ENCODE assay signal across 8 cellular contexts in the genomic region with DNA sequence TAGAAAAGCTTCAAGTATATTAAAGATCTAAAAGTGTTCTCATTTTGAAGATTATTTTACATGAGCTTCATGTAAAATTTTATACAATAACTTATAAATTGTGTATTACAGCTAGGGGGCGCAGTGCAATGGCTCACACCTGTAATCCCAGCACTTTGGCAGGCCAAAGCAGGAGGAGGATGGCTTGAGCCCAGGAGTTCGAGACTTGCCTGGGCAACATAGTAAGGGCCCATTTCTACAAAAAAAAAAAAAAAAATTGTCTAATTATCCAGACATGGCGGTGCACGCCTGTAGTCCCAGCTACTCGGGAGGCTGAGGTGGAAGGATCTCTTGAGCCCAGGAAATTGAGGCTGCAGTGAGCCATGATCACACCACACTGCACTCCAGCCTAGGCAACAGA. TPM values are rescaled to one million over a fixed set of nuclear protein-coding genes. Genes with fewer than 3 reads are reported as not detected.
A peak's percentile ranks its signal among the peaks of the same experiment; 100 is the strongest.
DNase-seq lines count a peak whose midpoint lies in the region; ATAC-seq lines count a peak whose summit lies in the region.

No MANE protein-coding gene starts in this region.

- no peak overlapping the region for H3K4me3 ChIP-seq in H7 (ENCODE audit: insufficient read depth, low read depth, low read length)

- H3K36me3 ChIP-seq in H7 (replicated peaks; ENCODE audit: control insufficient read depth, insufficient read depth, low read length) = peaks cover 4% of the 10 kb centered on the region

- H3K9me3 Mint-ChIP-seq in activated CD8-positive, alpha-beta memory T cell treated with anti-CD3 and anti-CD28 coated beads, Interleukin-2, amount 10 ng/mL, durations not matched to agents 7 days and 5 days (ENCODE audit: low read depth) = no peaks in the 10 kb centered on the region
- no peaks in the 10 kb centered on the region for H3K9me3 Mint-ChIP-seq in activated T-cell treated with anti-CD3 and anti-CD28 coated beads, Interleukin-2, amount 50 U/mL, for 72 hours

- peak; percentile 34 for ATAC-seq in activated CD8-positive, alpha-beta memory T cell treated with anti-CD3 and anti-CD28 coated beads, Interleukin-2, amount 10 ng/mL, durations not matched to agents 7 days and 5 days
- ATAC-seq in activated T-cell treated with anti-CD3 and anti-CD28 coated beads, Interleukin-2, amount 50 U/mL, for 72 hours (replicated peaks in 1 of 2) = no peak

- peaks cover 27% of the 10 kb centered on the region for H3K36me3 Mint-ChIP-seq in activated CD8-positive, alpha-beta memory T cell treated with anti-CD3 and anti-CD28 coated beads, Interleukin-2, amount 10 ng/mL, durations not matched to agents 7 days and 5 days
- H3K36me3 Mint-ChIP-seq in activated T-cell treated with anti-CD3 and anti-CD28 coated beads, Interleukin-2, amount 50 U/mL, for 72 hours (ENCODE audit: insufficient read depth in 2 of 2) = peaks cover 2 to 11% of the 10 kb centered on the region in 2 donors

- peaks cover 23% of the 10 kb centered on the region for H3K4me1 Mint-ChIP-seq in activated CD8-positive, alpha-beta memory T cell treated with anti-CD3 and anti-CD28 coated beads, Interleukin-2, amount 10 ng/mL, durations not matched to agents 7 days and 5 days
- H3K4me1 Mint-ChIP-seq in activated T-cell treated with anti-CD3 and anti-CD28 coated beads, Interleukin-2, amount 50 U/mL, for 72 hours (ENCODE audit: low read depth) = peaks cover 8% of the 10 kb centered on the region

- DNase-seq in activated CD8-positive, alpha-beta memory T cell treated with anti-CD3 and anti-CD28 coated beads, Interleukin-2, amount 10 ng/mL, durations not matched to agents 7 days and 5 days = no peak
- DNase-seq in activated CD8-positive, alpha-beta memory T cell treated with anti-CD3 and anti-CD28 coated beads, Interleukin-2, amount 50 U/mL, for 48 hours = no peak
- DNase-seq in NCI-H2171 treated with DMSO at 0.1 percent for 48 hours (lab: John Stamatoyannopoulos, UW) (peak; percentile 15), hepatic stellate cell (ENCODE audit: low spot score) (peak; percentile 12), MV-4-11 (lab: John Stamatoyannopoulos, UW) (no peak), H7 (no peak)
- peak; percentile 33 to 35 for DNase-seq in activated T-cell treated with anti-CD3 and anti-CD28 coated beads, Interleukin-2, amount 50 U/mL, for 72 hours
- peak; percentile 57 for DNase-seq in stimulated activated CD4-positive, alpha-beta T cell treated with anti-CD3 and anti-CD28 coated beads, Interleukin-4, amount 100 ng/mL, for 24 hours

- no peak overlapping the region for H3K4me3 Mint-ChIP-seq in activated CD8-positive, alpha-beta memory T cell treated with anti-CD3 and anti-CD28 coated beads, Interleukin-2, amount 10 ng/mL, durations not matched to agents 7 days and 5 days
- H3K4me3 Mint-ChIP-seq in activated T-cell treated with anti-CD3 and anti-CD28 coated beads, Interleukin-2, amount 50 U/mL, for 72 hours = no peak overlapping the region

- H3K27ac Mint-ChIP-seq in activated CD8-positive, alpha-beta memory T cell treated with anti-CD3 and anti-CD28 coated beads, Interleukin-2, amount 10 ng/mL, durations not matched to agents 7 days and 5 days = no peak overlapping the region
- H3K27ac Mint-ChIP-seq in activated T-cell treated with anti-CD3 and anti-CD28 coated beads, Interleukin-2, amount 50 U/mL, for 72 hours = no peak overlapping the region

- CTCF ChIA-PET in activated CD8-positive, alpha-beta memory T cell treated with anti-CD3 and anti-CD28 coated beads, Interleukin-2, amount 10 ng/mL, durations not matched to agents 7 days and 5 days (lab: Charles Lee) = interaction anchor here (0.6 to 4.0 kb wide), 28 partner anchors 9 to 1099 kb away, joined by 3 to 40 read pairs (median 4); a partner anchor contains a TSS

- H3K27me3 Mint-ChIP-seq in activated CD8-positive, alpha-beta memory T cell treated with anti-CD3 and anti-CD28 coated beads, Interleukin-2, amount 10 ng/mL, durations not matched to agents 7 days and 5 days = no peaks in the 10 kb centered on the region
- H3K27me3 Mint-ChIP-seq in activated T-cell treated with anti-CD3 and anti-CD28 coated beads, Interleukin-2, amount 50 U/mL, for 72 hours (ENCODE audit: low read depth) = no peaks in the 10 kb centered on the region

- H3K27me3 ChIP-seq in H7 (ENCODE audit: control insufficient read depth, insufficient read depth, low read length) = no peaks in the 10 kb centered on the region

RNA-seq across cellular contexts. Expression of a gene that starts 16.6 kb away (rescaled TPM):
- 10 to 100 TPM; 24.2 to 24.5 TPM for total RNA-seq in activated CD8-positive, alpha-beta memory T cell treated with anti-CD3 and anti-CD28 coated beads, Interleukin-2, amount 10 ng/mL, durations not matched to agents 7 days and 5 days
- 10 to 100 TPM; 21.7 to 23.2 TPM for total RNA-seq in activated T-cell treated with anti-CD3 and anti-CD28 coated beads, Interleukin-2, amount 50 U/mL, for 72 hours
- 17.6 and 26.7 TPM in 2 replicates for total RNA-seq in H7 (2014; rRNA removed; shearing (Covaris generic))

Comparison
In these comparisons a context has a peak if more than half of its experiments do, and no peak if none do; other contexts are left out.
1. DNase-seq: peak in NCI-H2171 treated with DMSO at 0.1 percent for 48 hours (single experiment), activated T-cell treated with anti-CD3 and anti-CD28 coated beads, Interleukin-2, amount 50 U/mL, for 72 hours (2 of 2), hepatic stellate cell (single experiment) and stimulated activated CD4-positive, alpha-beta T cell treated with anti-CD3 and anti-CD28 coated beads, Interleukin-4, amount 100 ng/mL, for 24 hours (single experiment); none in activated CD8-positive, alpha-beta memory T cell treated with anti-CD3 and anti-CD28 coated beads, Interleukin-2, amount 10 ng/mL, durations not matched to agents 7 days and 5 days (single experiment), activated CD8-positive, alpha-beta memory T cell treated with anti-CD3 and anti-CD28 coated beads, Interleukin-2, amount 50 U/mL, for 48 hours (single experiment), MV-4-11 (single experiment) and H7 (single experiment).